Comparison of ENCODE assay signal across 33 cellular contexts in genomic region chr1:175981128-175981527, GRCh38.
"Had no signal": no experiment of that assay in that cellular context is flagged by ENCODE, and none has a peak within 500 bp of the region (broad histone marks: within the 10 kb centered on the region; RNA-seq: fewer than 3 reads in every experiment).

No MANE protein-coding gene starts in this region.

- H3K4me1 ChIP-seq: breast epithelium had no signal

- H3K4me3 Mint-ChIP-seq: activated CD8-positive, alpha-beta T cell treated with anti-CD3 and anti-CD28 coated beads for 36 hours; activated naive CD4-positive, alpha-beta T cell treated with anti-CD3 and anti-CD28 coated beads for 36 hours; activated naive CD4-positive, alpha-beta T cell treated with anti-CD3 and anti-CD28 coated beads, Interleukin-2, amount 50 U/mL, for 24 hours; activated naive CD8-positive, alpha-beta T cell treated with anti-CD3 and anti-CD28 coated beads for 36 hours; activated naive CD8-positive, alpha-beta T cell treated with anti-CD3 and anti-CD28 coated beads, Interleukin-2, amount 50 U/mL, for 24 hours; activated T-helper 17 cell treated with anti-CD3 and anti-CD28 coated beads, Interleukin-2, amount 50 U/mL, for 72 hours; dendritic cell treated with granulocyte-macrophage colony-stimulating factor and Interleukin-4, amounts not matched to agents 40 ng/mL and 50 ng/mL, for 4 days had no signal

- H3K4me3 ChIP-seq: adrenal gland, body of pancreas, breast epithelium, cardiac muscle cell, coronary artery, dorsolateral prefrontal cortex, esophagus squamous epithelium, gastroesophageal sphincter, heart right ventricle, hepatocyte had no signal

- FAIRE-seq: endothelial cell of umbilical vein had no signal

- ATAC-seq: activated CD4-positive, CD25-positive, alpha-beta regulatory T cell treated with anti-CD3 and anti-CD28 coated beads, Interleukin-2, amount 50 U/mL, for 24 hours; activated CD8-positive, alpha-beta T cell treated with anti-CD3 and anti-CD28 coated beads for 36 hours; activated naive CD8-positive, alpha-beta T cell treated with anti-CD3 and anti-CD28 coated beads, Interleukin-2, amount 50 U/mL, for 24 hours; activated T-helper 17 cell treated with anti-CD3 and anti-CD28 coated beads, Interleukin-2, amount 50 U/mL, for 72 hours; body of pancreas; gastroesophageal sphincter; heart right ventricle had no signal

- H3K36me3 ChIP-seq: adrenal gland, cardiac muscle cell had no signal

- DNase-seq: activated CD4-positive, alpha-beta T cell treated with anti-CD3 and anti-CD28 coated beads for 48 hours; activated CD4-positive, alpha-beta T cell treated with anti-CD3 and anti-CD28 coated beads, Interleukin-2, amount 50 U/mL, for 1 hour; activated CD4-positive, alpha-beta T cell treated with anti-CD3 and anti-CD28 coated beads, Interleukin-2, amount 50 U/mL, for 48 hours; activated CD8-positive, alpha-beta memory T cell treated with anti-CD3 and anti-CD28 coated beads for 24 hours; activated CD8-positive, alpha-beta T cell treated with anti-CD3 and anti-CD28 coated beads for 36 hours; activated effector memory CD4-positive, alpha-beta T cell treated with Interleukin-2 at 50 U/mL for 16 hours; activated naive CD4-positive, alpha-beta T cell treated with anti-CD3 and anti-CD28 coated beads for 36 hours; activated naive CD8-positive, alpha-beta T cell treated with anti-CD3 and anti-CD28 coated beads for 36 hours; activated naive CD8-positive, alpha-beta T cell treated with anti-CD3 and anti-CD28 coated beads, Interleukin-2, amount 50 U/mL, for 24 hours; activated T-cell treated with anti-CD3 and anti-CD28 coated beads, Interleukin-2, amount 50 U/mL, for 1 hour; adrenal gland; amygdala; aorta; body of pancreas; central memory CD4-positive, alpha-beta T cell; cerebellar nuclear complex; dorsolateral prefrontal cortex; effector memory CD4-positive, alpha-beta T cell; esophagus squamous epithelium; foreskin melanocyte; heart right ventricle; T-helper 2 cell had no signal

- H3K27ac Mint-ChIP-seq: activated CD8-positive, alpha-beta T cell treated with anti-CD3 and anti-CD28 coated beads for 36 hours; activated naive CD4-positive, alpha-beta T cell treated with anti-CD3 and anti-CD28 coated beads for 36 hours; activated naive CD4-positive, alpha-beta T cell treated with anti-CD3 and anti-CD28 coated beads, Interleukin-2, amount 50 U/mL, for 24 hours; activated naive CD8-positive, alpha-beta T cell treated with anti-CD3 and anti-CD28 coated beads for 36 hours; activated naive CD8-positive, alpha-beta T cell treated with anti-CD3 and anti-CD28 coated beads, Interleukin-2, amount 50 U/mL, for 24 hours; activated T-helper 17 cell treated with anti-CD3 and anti-CD28 coated beads, Interleukin-2, amount 50 U/mL, for 72 hours; dendritic cell treated with granulocyte-macrophage colony-stimulating factor and Interleukin-4, amounts not matched to agents 40 ng/mL and 50 ng/mL, for 4 days had no signal

- H3K27me3 ChIP-seq: adrenal gland, body of pancreas, breast epithelium, cardiac muscle cell, dorsolateral prefrontal cortex, esophagus squamous epithelium, gastroesophageal sphincter, heart right ventricle, hepatocyte had no signal

- H3K4me2 ChIP-seq: hepatocyte had no signal

- H3K27me3 Mint-ChIP-seq: activated CD8-positive, alpha-beta T cell treated with anti-CD3 and anti-CD28 coated beads for 36 hours; activated naive CD4-positive, alpha-beta T cell treated with anti-CD3 and anti-CD28 coated beads, Interleukin-2, amount 50 U/mL, for 24 hours; activated naive CD8-positive, alpha-beta T cell treated with anti-CD3 and anti-CD28 coated beads for 36 hours; activated naive CD8-positive, alpha-beta T cell treated with anti-CD3 and anti-CD28 coated beads, Interleukin-2, amount 50 U/mL, for 24 hours; activated T-helper 17 cell treated with anti-CD3 and anti-CD28 coated beads, Interleukin-2, amount 50 U/mL, for 72 hours; dendritic cell treated with granulocyte-macrophage colony-stimulating factor and Interleukin-4, amounts not matched to agents 40 ng/mL and 50 ng/mL, for 4 days had no signal

- H2AFZ ChIP-seq: hepatocyte had no signal

- H3K27ac ChIP-seq: adrenal gland, body of pancreas, breast epithelium, cardiac muscle cell, coronary artery, dorsolateral prefrontal cortex, epithelial cell of prostate, esophagus squamous epithelium, gastroesophageal sphincter, heart right ventricle, hepatocyte had no signal

- H3K79me2 ChIP-seq: hepatocyte had no signal

- H3K9me3 ChIP-seq: adrenal gland had no signal
